Comparison of ENCODE assay signal across 9 cellular contexts in the genomic region with DNA sequence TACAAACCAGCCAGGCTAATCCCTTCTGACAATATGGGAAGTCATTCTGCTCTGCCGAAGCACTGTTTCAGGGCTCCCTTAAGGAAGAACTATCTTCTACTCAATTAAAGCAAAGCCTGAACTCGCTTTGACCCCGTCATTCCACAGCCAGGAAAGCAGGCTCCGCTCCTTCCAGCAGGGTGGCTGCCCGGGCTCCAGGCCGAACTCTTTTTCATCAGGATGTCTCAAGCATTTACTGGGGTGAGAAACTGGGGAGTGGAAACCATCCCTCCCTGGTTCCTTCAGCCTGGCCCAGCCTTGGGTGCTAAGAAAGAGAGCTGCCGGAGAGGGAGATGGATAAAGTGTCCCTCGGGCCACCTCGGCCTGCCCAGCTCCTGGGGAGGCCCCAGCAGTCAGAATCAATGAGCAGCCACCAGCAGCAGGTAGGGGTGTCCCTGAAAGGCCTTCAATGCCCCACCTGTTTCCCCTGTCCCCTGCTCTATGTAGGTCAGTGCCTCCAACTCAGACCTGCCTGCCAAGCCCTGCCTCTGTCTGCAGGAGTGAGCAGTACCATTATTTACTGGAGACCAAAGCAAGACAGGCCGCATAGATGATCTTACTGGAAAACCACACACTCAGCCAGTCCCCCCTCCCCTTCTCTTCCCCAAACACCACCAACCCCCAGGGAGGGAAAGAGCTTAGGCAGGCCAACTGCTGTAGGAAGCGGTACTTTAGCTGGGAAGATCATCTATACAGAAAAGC.
DNase-seq lines count a peak whose midpoint lies in the region; ATAC-seq, FAIRE-seq and TF ChIP-seq lines count a peak whose summit lies in the region.
"Had no signal": no experiment of that assay in that cellular context is flagged by ENCODE, and none has a peak within 500 bp of the region (broad histone marks: within the 10 kb centered on the region; RNA-seq: fewer than 3 reads in every experiment).

No MANE protein-coding gene starts in this region.

- no peaks in the 10 kb centered on the region; the same call in 1 of the 2 replicates for H3K9me3 ChIP-seq in BE2C
- H3K9me3 ChIP-seq: HAP-1 had no signal

- no peaks in the 10 kb centered on the region for H3K36me3 ChIP-seq in BE2C
- H3K36me3 ChIP-seq: HAP-1 had no signal

- TF ChIP-seq POLR2A in GM12892 (IDR thresholded peaks at IDR 0.05; ENCODE audit: low read depth, low read length) = no peak

- no peaks in the 10 kb centered on the region for H3K27me3 ChIP-seq in BE2C

- peaks cover 21% of the 10 kb centered on the region for H3K4me1 ChIP-seq in BE2C
- H3K4me1 ChIP-seq: HAP-1 had no signal

- DNase-seq in Daoy (ENCODE audit: low read depth) = peak; percentile 33
- peak; percentile 78 for DNase-seq in NCI-H69 (lab: John Stamatoyannopoulos, UW)
- DNase-seq in fibroblast of villous mesenchyme (ENCODE audit: low read depth) = peak; percentile 67
- DNase-seq in retina = peak; percentile 74
- DNase-seq in GM12892 (ENCODE audit: insufficient read length) = no peak
- no peak for DNase-seq in BE2C
- no peak for DNase-seq in NCI-H128 (lab: John Stamatoyannopoulos, UW; ENCODE audit: unreplicated experiment)

- peak; percentile 3 for TF ChIP-seq CTCF in fibroblast of villous mesenchyme (IDR thresholded peaks at IDR 0.05; ENCODE audit: insufficient read depth, low read depth, low read length)
- no peak for TF ChIP-seq CTCF in BE2C (IDR thresholded peaks at IDR 0.05; ENCODE audit: low read depth, low read length)

- no peak for FAIRE-seq in GM12892 (lab: Jason Lieb, UNC)

- H3K4me3 ChIP-seq in fibroblast of villous mesenchyme (ENCODE audit: low read depth, low read length) (no peak overlapping the region), BE2C (ENCODE audit: low read depth, low read length) (no peak overlapping the region)
- H3K4me3 ChIP-seq: HAP-1 had no signal

- ATAC-seq in HG03378 (IDR thresholded peaks at IDR 0.05; ENCODE audit: unreplicated experiment) = no peak

Comparison
In these comparisons a context has a peak if more than half of its experiments do, and no peak if none do; other contexts are left out.
1. DNase-seq: peak in Daoy (single experiment), NCI-H69 (single experiment), fibroblast of villous mesenchyme (single experiment) and retina (single experiment); none in GM12892 (single experiment), BE2C (single experiment) and NCI-H128 (single experiment).